In the genomic region with DNA sequence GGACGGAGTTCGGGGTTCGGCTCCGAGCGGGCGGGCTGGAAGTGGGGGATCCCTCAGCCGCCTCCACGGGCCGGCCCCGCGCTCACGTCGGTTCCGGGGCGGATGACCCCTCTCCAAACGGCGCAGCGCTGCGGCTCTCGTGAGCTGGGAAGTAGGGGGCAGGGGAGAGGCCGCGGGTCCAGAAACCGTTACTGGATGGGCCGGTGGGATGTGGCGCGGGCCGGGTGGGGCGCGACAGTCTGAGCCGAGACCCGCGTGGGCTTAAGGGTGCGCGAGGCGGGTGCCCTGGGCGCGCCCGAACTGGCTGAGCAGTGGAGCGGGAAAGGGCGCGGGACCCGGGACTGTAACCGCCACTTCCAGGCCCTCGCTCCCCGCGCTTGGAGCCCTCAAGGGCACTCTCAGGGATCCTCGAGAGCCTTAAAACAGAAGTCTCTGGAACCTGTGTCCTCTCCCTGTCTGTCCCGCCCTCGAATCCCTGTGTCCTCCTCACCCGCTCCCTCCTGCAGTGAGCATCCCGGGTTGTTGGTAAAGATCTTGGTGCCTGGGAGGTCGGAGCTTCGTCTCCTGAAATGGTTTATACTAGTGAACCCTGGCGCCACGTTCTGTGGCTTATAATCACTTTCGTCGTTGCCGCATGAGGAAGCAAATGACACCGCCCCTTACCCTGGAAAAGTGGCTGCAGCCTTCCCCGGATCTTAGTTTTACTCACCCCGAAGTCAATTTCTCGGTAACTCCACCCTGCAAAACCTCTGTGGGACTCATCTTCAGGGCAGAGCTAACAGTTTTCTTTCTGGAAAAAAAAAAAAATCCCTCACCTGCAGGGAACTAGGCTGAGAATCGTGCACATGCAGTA, we compare ENCODE assay signal across 14 cellular contexts. TPM values are rescaled to one million over a fixed set of nuclear protein-coding genes. Genes with fewer than 3 reads are reported as not detected.
DNase-seq lines count a peak whose midpoint lies in the region; ATAC-seq and TF ChIP-seq lines count a peak whose summit lies in the region.
"Had no signal": no experiment of that assay in that cellular context is flagged by ENCODE, and none has a peak within 500 bp of the region (broad histone marks: within the 10 kb centered on the region; RNA-seq: fewer than 3 reads in every experiment).

No MANE protein-coding gene starts in this region.

- 5% methylated on average over 25 of the region's 63 CpGs; no CpG with 5 or more reads in 1 of the 2 experiments for WGBS in IMR-90 (ENCODE audit: extremely low coverage in 2 of 2, insufficient read length in 1 of 2), 2 experiments
- 6% methylated on average over 39 of the region's 63 CpGs for WGBS in esophagus muscularis mucosa

- peaks cover 8% of the 10 kb centered on the region for H3K4me1 Mint-ChIP-seq in neural progenitor cell

- H3K27me3 ChIP-seq in IMR-90 (ENCODE audit: control insufficient read depth, insufficient read depth, low read length) (peaks cover 16% of the 10 kb centered on the region), esophagus muscularis mucosa (peaks cover 0 to 72% (median 18%) of the 10 kb centered on the region in 4 donors), neural progenitor cell (peaks cover 86% of the 10 kb centered on the region)
- H3K27me3 ChIP-seq: BLaER1 had no signal

- peak; percentile 40 for DNase-seq in D341Med (ENCODE audit: low spot score)
- no peak for DNase-seq in IMR-90
- DNase-seq in esophagus muscularis mucosa (ENCODE audit: extremely low spot score): peak; percentile 42
- DNase-seq in neural progenitor cell (ENCODE audit: low spot score): peak; percentile 52
- no peak for DNase-seq in NCI-H446 (lab: John Stamatoyannopoulos, UW)
- DNase-seq in activated naive CD4-positive, alpha-beta T cell treated with anti-CD3 and anti-CD28 coated beads, Interleukin-2, amount 50 U/mL, for 72 hours (ENCODE audit: low spot score in 2 of 2): no peak
- DNase-seq: activated CD4-positive, CD25-positive, alpha-beta regulatory T cell treated with anti-CD3 and anti-CD28 coated beads, Interleukin-2, amount 50 U/mL, for 72 hours had no signal

- CTCF ChIA-PET in IMR-90 (lab: Yijun Ruan, JAX): no interaction called here

- BruUV-seq in IMR-90 (replicated peaks; lab: Mats Ljungman, UMichigan): no TSS peak

- no peak for TF ChIP-seq RAD21 in IMR-90 (IDR thresholded peaks at IDR 0.05; ENCODE audit: low read length)

- intact Hi-C loops in IMR-90 (cut with micrococcal nuclease) (no loop called here), esophagus muscularis mucosa (cut with DNase I) (no loop called here)

- H3K4ac ChIP-seq in IMR-90 (ENCODE audit: low read depth, low read length): no peak overlapping the region

- no peak overlapping the region for H3K9ac ChIP-seq in IMR-90 (ENCODE audit: low read depth, low read length)
- H3K9ac ChIP-seq in neural progenitor cell: no peak overlapping the region
- H3K9ac ChIP-seq: BLaER1 had no signal

- in situ Hi-C loops in IMR-90 (cut with MboI; ENCODE audit: low sequenced_read_pairs): no loop called here

- no peak overlapping the region for H4K91ac ChIP-seq in IMR-90 (ENCODE audit: insufficient read depth, low read depth, low read length)

- H2BK15ac ChIP-seq in IMR-90 (ENCODE audit: low read depth, low read length): no peak overlapping the region

- H4K20me1 ChIP-seq in IMR-90 (ENCODE audit: insufficient read depth, low read length) (no peaks in the 10 kb centered on the region), neural progenitor cell (ENCODE audit: low read depth) (peaks cover 5% of the 10 kb centered on the region)
- H4K20me1 ChIP-seq: BLaER1 had no signal

- no peak overlapping the region for H2AFZ ChIP-seq in IMR-90 (replicated peaks; ENCODE audit: low read length, poor library complexity)
- H2AFZ ChIP-seq in neural progenitor cell (replicated peaks): no peak overlapping the region

- no peak overlapping the region for H3K27ac ChIP-seq in IMR-90 (ENCODE audit: insufficient read depth, low read length)
- no peak overlapping the region for H3K27ac ChIP-seq in esophagus muscularis mucosa (replicated peaks in 1 of 4)
- no peak overlapping the region for H3K27ac ChIP-seq in neural progenitor cell
- H3K27ac ChIP-seq: BLaER1 had no signal

- no peak for TF ChIP-seq POLR2A in IMR-90 (IDR thresholded peaks at IDR 0.05; ENCODE audit: low read depth, low read length)
- no peak for TF ChIP-seq POLR2A in esophagus muscularis mucosa (IDR thresholded peaks at IDR 0.05; ENCODE audit: low read depth)

- H2BK120ac ChIP-seq in IMR-90 (ENCODE audit: low read depth, low read length): no peak overlapping the region

- H2BK5ac ChIP-seq in IMR-90 (ENCODE audit: low read depth, low read length, poor library complexity, severe bottlenecking): no peak overlapping the region

- H3K4me3 Mint-ChIP-seq in neural progenitor cell: peak overlapping the region; percentile 81
- H3K4me3 Mint-ChIP-seq: natural killer cell treated with Interleukin-12 subunit alpha and Interleukin-12 subunit beta and Interleukin-15 and Interleukin-18, amount 100 ng/mL, for 72 hours had no signal

- H3K18ac ChIP-seq in IMR-90 (ENCODE audit: low read depth, low read length): no peak overlapping the region

- ATAC-seq in IMR-90 (ENCODE audit: low read depth) (no peak), HG03280 (IDR thresholded peaks at IDR 0.05; ENCODE audit: unreplicated experiment) (no peak), HG03521 (IDR thresholded peaks at IDR 0.05; ENCODE audit: unreplicated experiment) (no peak)
- ATAC-seq in activated naive CD4-positive, alpha-beta T cell treated with anti-CD3 and anti-CD28 coated beads, Interleukin-2, amount 50 U/mL, for 72 hours: no peak

- TF ChIP-seq EP300 in esophagus muscularis mucosa (IDR thresholded peaks at IDR 0.05): no peak

- dilution Hi-C loops in IMR-90 (cut with HindIII; ENCODE audit: low sequenced_read_pairs, unreplicated experiment): no loop called here

- no peak overlapping the region for H3K56ac ChIP-seq in IMR-90 (ENCODE audit: extremely low read depth, insufficient read depth, low read length)

- POLR2A ChIA-PET in IMR-90 (lab: Charles Lee; ENCODE audit: unreplicated experiment): no interaction called here

- no peaks in the 10 kb centered on the region for H3K9me1 ChIP-seq in IMR-90 (ENCODE audit: insufficient read depth, low read length)

- H3K9me3 Mint-ChIP-seq in neural progenitor cell: no peaks in the 10 kb centered on the region
- peaks cover 5 to 14% of the 10 kb centered on the region in 2 donors for H3K9me3 Mint-ChIP-seq in activated naive CD4-positive, alpha-beta T cell treated with anti-CD3 and anti-CD28 coated beads, Interleukin-2, amount 50 U/mL, for 72 hours

- peaks cover 43% of the 10 kb centered on the region for H3K27me3 Mint-ChIP-seq in neural progenitor cell (ENCODE audit: insufficient read depth, low read depth)

- H3K4me2 ChIP-seq in IMR-90 (ENCODE audit: low read depth, low read length) (no peak overlapping the region), neural progenitor cell (peak overlapping the region; percentile 90)
- H3K4me2 ChIP-seq: BLaER1 had no signal

- H3K79me2 ChIP-seq in neural progenitor cell (ENCODE audit: low read depth): no peaks in the 10 kb centered on the region

- H2AK5ac ChIP-seq in IMR-90 (ENCODE audit: low read depth, low read length): no peak overlapping the region

- H4K8ac ChIP-seq in IMR-90 (ENCODE audit: low read depth in 2 of 2, low read length in 2 of 2): no peak overlapping the region

- peak overlapping the region; percentile 26 for H2AK9ac ChIP-seq in IMR-90 (replicated peaks; ENCODE audit: low read depth, low read length, poor library complexity)

- H3K14ac ChIP-seq in IMR-90 (replicated peaks; ENCODE audit: low read depth, low read length): no peak overlapping the region

- H3K36me3 ChIP-seq in IMR-90 (ENCODE audit: control insufficient read depth, insufficient read depth, low read length) (no peaks in the 10 kb centered on the region), esophagus muscularis mucosa (no peaks in the 10 kb centered on the region), neural progenitor cell (no peaks in the 10 kb centered on the region)
- H3K36me3 ChIP-seq: BLaER1 had no signal

- H3K9me3 ChIP-seq in IMR-90 (ENCODE audit: control insufficient read depth, insufficient read depth, low read length): no peaks in the 10 kb centered on the region
- H3K9me3 ChIP-seq in esophagus muscularis mucosa: no peaks in the 10 kb centered on the region
- no peaks in the 10 kb centered on the region for H3K9me3 ChIP-seq in neural progenitor cell (ENCODE audit: low read depth)

- peaks cover 15% of the 10 kb centered on the region for H3F3A ChIP-seq in neural progenitor cell (ENCODE audit: low read depth)

- H3K79me1 ChIP-seq in IMR-90 (ENCODE audit: low read depth in 1 of 2, low read length in 2 of 2): no peaks in the 10 kb centered on the region

- H4K5ac ChIP-seq in IMR-90 (ENCODE audit: low read depth, low read length): no peak overlapping the region

- H3K27ac Mint-ChIP-seq in neural progenitor cell: no peak overlapping the region
- H3K27ac Mint-ChIP-seq in activated naive CD4-positive, alpha-beta T cell treated with anti-CD3 and anti-CD28 coated beads, Interleukin-2, amount 50 U/mL, for 72 hours: no peak overlapping the region
- H3K27ac Mint-ChIP-seq: natural killer cell treated with Interleukin-12 subunit alpha and Interleukin-12 subunit beta and Interleukin-15 and Interleukin-18, amount 100 ng/mL, for 72 hours had no signal

- H3K4me3 ChIP-seq in IMR-90 (ENCODE audit: insufficient read depth, low read depth, low read length) (no peak overlapping the region), esophagus muscularis mucosa (peak overlapping the region; percentile 9 to 38 (median 18)), neural progenitor cell (peak overlapping the region; percentile 58)
- H3K4me3 ChIP-seq: BLaER1 had no signal

- H3K4me1 ChIP-seq in IMR-90 (ENCODE audit: control insufficient read depth, insufficient read depth, low read length) (no peaks in the 10 kb centered on the region), esophagus muscularis mucosa (peaks cover 0 to 17% (median 9%) of the 10 kb centered on the region in 4 donors), neural progenitor cell (peaks cover 4% of the 10 kb centered on the region)
- H3K4me1 ChIP-seq: BLaER1 had no signal

- H3K36me3 Mint-ChIP-seq in neural progenitor cell: no peaks in the 10 kb centered on the region
- H3K36me3 Mint-ChIP-seq in activated naive CD4-positive, alpha-beta T cell treated with anti-CD3 and anti-CD28 coated beads, Interleukin-2, amount 50 U/mL, for 72 hours: peaks cover 16 to 25% of the 10 kb centered on the region in 2 donors

- TF ChIP-seq CTCF in IMR-90 (conservative IDR thresholded peaks at IDR 0.05; ENCODE audit: low read depth, low read length) (no peak), esophagus muscularis mucosa (IDR thresholded peaks at IDR 0.05) (no peak), neural progenitor cell (IDR thresholded peaks at IDR 0.05) (no peak)

- H2BK20ac ChIP-seq in IMR-90 (ENCODE audit: low read depth, low read length): no peak overlapping the region

- no peak overlapping the region for H3K23ac ChIP-seq in IMR-90 (ENCODE audit: low read depth, low read length)

RNA-seq across cellular contexts. Expression of a gene that starts 0.6 kb away (rescaled TPM):
- total RNA-seq in IMR-90 (2012; rRNA removed) (not detected in 2 replicates), esophagus muscularis mucosa (under 1 TPM in 1 of 4 donors, not detected in 3; 0.42 TPM), neural progenitor cell (ENCODE audit: low replicate concordance) (not detected in 2 replicates)
- polyA plus RNA-seq in IMR-90 (2012; rRNA removed): not detected in 2 replicates
- not detected in 2 replicates for polyA plus RNA-seq in IMR-90 (2012; cell fraction: cytosol; rRNA removed)
- polyA plus RNA-seq in IMR-90 (2012; cell fraction: nucleus; rRNA removed; ENCODE audit: low replicate concordance): not detected in 2 replicates
- not detected for total RNA-seq in activated naive CD4-positive, alpha-beta T cell treated with anti-CD3 and anti-CD28 coated beads, Interleukin-2, amount 50 U/mL, for 72 hours
- total RNA-seq: kidney epithelial cell; natural killer cell treated with Interleukin-12 subunit alpha and Interleukin-12 subunit beta and Interleukin-15 and Interleukin-18, amount 100 ng/mL, for 72 hours; SK-MEL-5 had no signal
- polyA plus RNA-seq: esophagus had no signal

Comparison
In these comparisons a context has a peak if more than half of its experiments do, and no peak if none do; other contexts are left out.
1. DNase-seq: peak in D341Med (single experiment), esophagus muscularis mucosa (single experiment) and neural progenitor cell (single experiment); none in IMR-90 (single experiment), NCI-H446 (0 of 2) and activated naive CD4-positive, alpha-beta T cell treated with anti-CD3 and anti-CD28 coated beads, Interleukin-2, amount 50 U/mL, for 72 hours (0 of 2).